Comparison of ENCODE assay signal across 2 cellular contexts in genomic region chr4:184792334-184792733, GRCh38.
TF ChIP-seq lines count a peak whose summit lies in the region.

No MANE protein-coding gene starts in this region.

TF ChIP-seq in liver, 16 proteins besides CTCF, POLR2A, EP300 and RAD21:
- peak; percentile 9 to 22 for TF ChIP-seq HNF4A (conservative IDR thresholded peaks at IDR 0.05)
- TF ChIP-seq ZBTB33 (IDR thresholded peaks at IDR 0.05) = no peak

TF ChIP-seq in HepG2, 621 proteins besides CTCF, POLR2A, EP300 and RAD21:
- TF ChIP-seq ARHGAP35 (CRISPR knock-in tag; IDR thresholded peaks at IDR 0.05; ENCODE audit: borderline replicate concordance) (no peak), ATF6 (CRISPR knock-in tag; conservative IDR thresholded peaks at IDR 0.05) (no peak), PRDM10 (CRISPR knock-in tag; IDR thresholded peaks at IDR 0.05; ENCODE audit: low read depth) (no peak), RBM22 (optimal IDR thresholded peaks at IDR 0.05; ENCODE audit: low read length) (no peak), CSRNP2 (CRISPR knock-in tag; conservative IDR thresholded peaks at IDR 0.05; ENCODE audit: low read depth) (no peak), JUND (CRISPR knock-in tag; IDR thresholded peaks at IDR 0.05) (no peak), MNT (IDR thresholded peaks at IDR 0.05) (no peak), TOPORS (CRISPR knock-in tag; IDR thresholded peaks at IDR 0.05) (no peak)
